In the genomic region with DNA sequence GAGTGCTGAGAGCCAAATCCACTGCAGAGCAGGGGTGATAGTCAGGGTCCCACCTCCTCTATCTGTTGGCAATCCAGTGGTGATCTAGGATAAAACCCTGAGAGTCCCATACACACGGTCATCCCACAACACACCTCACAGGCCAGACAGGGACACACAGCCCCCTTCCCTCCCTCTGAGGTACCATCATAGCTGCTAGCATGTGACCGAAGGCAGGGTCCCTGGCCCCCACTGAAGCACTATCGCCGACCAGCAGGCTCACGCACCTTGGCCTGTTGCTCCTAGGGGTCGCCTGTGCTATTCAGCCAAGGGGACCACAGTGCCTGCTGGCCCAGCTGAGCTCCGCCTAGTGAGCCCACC, we compare ENCODE assay signal across 8 cellular contexts.
A peak's percentile ranks its signal among the peaks of the same experiment; 100 is the strongest.
DNase-seq lines count a peak whose midpoint lies in the region; ATAC-seq and TF ChIP-seq lines count a peak whose summit lies in the region.
"Not testable (repeated sequence)": the region's sequence is repeated elsewhere in the genome, so short reads cannot be mapped to it uniquely, and the experiment has no call there.

No MANE protein-coding gene starts in this region.

- not testable (repeated sequence) for TF ChIP-seq CTCF in HFFc6 (IDR thresholded peaks at IDR 0.05); neural progenitor cell (IDR thresholded peaks at IDR 0.05); spleen (IDR thresholded peaks at IDR 0.05 in 8 of 11, conservative IDR thresholded peaks at IDR 0.05 in 3 of 11); upper lobe of right lung (IDR thresholded peaks at IDR 0.05)

- H3K36me3 Mint-ChIP-seq in HFFc6 (ENCODE audit: low read depth); neural progenitor cell: not testable (repeated sequence)

- not testable (repeated sequence) for H2BK5ac ChIP-seq in mesenchymal stem cell (ENCODE audit: low read depth, low read length, poor library complexity, severe bottlenecking)

- H3K18ac ChIP-seq in mesenchymal stem cell (ENCODE audit: low read depth in 1 of 2, low read length in 2 of 2): peak overlapping the region in 1 of 2 experiments; percentile 48

- H2BK120ac ChIP-seq in mesenchymal stem cell (ENCODE audit: low read depth, low read length): not testable (repeated sequence)

- intact Hi-C loops in spleen (cut with DNase I; ENCODE audit: low total_unique reads); upper lobe of right lung (cut with DNase I): not testable (repeated sequence)

- peak overlapping the region; percentile 60 for H4K8ac ChIP-seq in mesenchymal stem cell (ENCODE audit: low read length)

- H3K4ac ChIP-seq in mesenchymal stem cell (ENCODE audit: low read depth in 1 of 2, low read length in 2 of 2): not testable (repeated sequence)

- not testable (repeated sequence) for H3K36me3 ChIP-seq in BLaER1 treated with 17β-estradiol and CSF1 and Interleukin-3, amounts not matched to agents 10 nM and 100 nM; mesenchymal stem cell (ENCODE audit: control insufficient read depth in 1 of 2, insufficient read depth in 2 of 2, low read depth in 1 of 2, low read length in 2 of 2); neural progenitor cell; spleen; upper lobe of right lung

- H3K27ac Mint-ChIP-seq in HFFc6 (peak overlapping the region; percentile 14; the same call in 1 of the 2 replicates), neural progenitor cell (peak overlapping the region; percentile 74)

- peaks cover 6 to 22% (median 12%) of the 10 kb centered on the region in 10 experiments; a peak in 17 of 20 replicates for H3K4me1 ChIP-seq in BLaER1 treated with 17β-estradiol and CSF1 and Interleukin-3, amounts not matched to agents 10 nM and 100 nM
- H3K4me1 ChIP-seq in mesenchymal stem cell (ENCODE audit: control insufficient read depth, insufficient read depth, low read depth, low read length): peaks cover 12% of the 10 kb centered on the region
- H3K4me1 ChIP-seq in neural progenitor cell, spleen, upper lobe of right lung: not testable (repeated sequence)

- not testable (repeated sequence) for H3K9me3 ChIP-seq in BLaER1 treated with 17β-estradiol and CSF1 and Interleukin-3, amounts not matched to agents 10 nM and 100 nM (replicated peaks in 1 of 11); mesenchymal stem cell (ENCODE audit: control insufficient read depth, low read length); neural progenitor cell (ENCODE audit: low read depth); spleen; upper lobe of right lung

- H4K91ac ChIP-seq in mesenchymal stem cell (ENCODE audit: low read length): peak overlapping the region; percentile 68

- H3K4me2 ChIP-seq in BLaER1 treated with 17β-estradiol and CSF1 and Interleukin-3, amounts not matched to agents 10 nM and 100 nM: peak overlapping the region; percentile 11 to 55 (median 22); a peak in 12 of 22 replicates
- not testable (repeated sequence) for H3K4me2 ChIP-seq in mesenchymal stem cell (ENCODE audit: low read length, poor library complexity, severe bottlenecking); neural progenitor cell

- not testable (repeated sequence) for TF ChIP-seq POLR2A in spleen (IDR thresholded peaks at IDR 0.05)

- H3K9ac ChIP-seq in BLaER1 treated with 17β-estradiol and CSF1 and Interleukin-3, amounts not matched to agents 10 nM and 100 nM; mesenchymal stem cell (ENCODE audit: low read length); neural progenitor cell: not testable (repeated sequence)

- H3K27ac ChIP-seq in BLaER1 treated with 17β-estradiol and CSF1 and Interleukin-3, amounts not matched to agents 10 nM and 100 nM; mesenchymal stem cell (ENCODE audit: low read length, poor library complexity, severe bottlenecking); neural progenitor cell; spleen; upper lobe of right lung: not testable (repeated sequence)

- not testable (repeated sequence) for H3K4me3 ChIP-seq in BLaER1 treated with 17β-estradiol and CSF1 and Interleukin-3, amounts not matched to agents 10 nM and 100 nM; mesenchymal stem cell (ENCODE audit: insufficient read depth in 1 of 2, low read depth in 1 of 2, low read length in 2 of 2); neural progenitor cell; spleen; upper lobe of right lung

- H3K27me3 Mint-ChIP-seq in HFFc6 (ENCODE audit: insufficient read depth): peaks cover 17% of the 10 kb centered on the region
- not testable (repeated sequence) for H3K27me3 Mint-ChIP-seq in neural progenitor cell (ENCODE audit: insufficient read depth, low read depth)

- H3K4me1 Mint-ChIP-seq in HFFc6 (ENCODE audit: low read depth): peaks cover 17% of the 10 kb centered on the region
- H3K4me1 Mint-ChIP-seq in neural progenitor cell: not testable (repeated sequence)

- peak overlapping the region; percentile 48 for H3K4me3 Mint-ChIP-seq in HFFc6
- not testable (repeated sequence) for H3K4me3 Mint-ChIP-seq in neural progenitor cell

- not testable (repeated sequence) for H3K9me3 Mint-ChIP-seq in HFFc6, neural progenitor cell

- WGBS in mesenchymal stem cell: 40% methylated on average over 3 of the region's 7 CpGs
- WGBS in spleen, 5 donors: 67 to 92% (median 87%) methylated on average over 5 to 6 of the region's 7 CpGs

- H2AFZ ChIP-seq in mesenchymal stem cell (ENCODE audit: low read depth, low read length); neural progenitor cell (replicated peaks): not testable (repeated sequence)

- peak overlapping the region in 1 of 2 experiments; percentile 81 for H3K14ac ChIP-seq in mesenchymal stem cell (ENCODE audit: low read length in 2 of 2)

- H2BK12ac ChIP-seq in mesenchymal stem cell (ENCODE audit: low read length in 2 of 2): peak overlapping the region in 1 of 2 experiments; percentile 77

- H4K20me1 ChIP-seq in BLaER1 treated with 17β-estradiol and CSF1 and Interleukin-3, amounts not matched to agents 10 nM and 100 nM; neural progenitor cell (ENCODE audit: low read depth): not testable (repeated sequence)

- H3F3A ChIP-seq in neural progenitor cell (ENCODE audit: low read depth): not testable (repeated sequence)

- H3K79me1 ChIP-seq in mesenchymal stem cell (replicated peaks; ENCODE audit: low read length, poor library complexity, severe bottlenecking): not testable (repeated sequence)

- not testable (repeated sequence) for DNase-seq in HFFc6; mesenchymal stem cell; neural progenitor cell (ENCODE audit: low spot score)
- DNase-seq in activated CD8-positive, alpha-beta memory T cell treated with anti-CD3 and anti-CD28 coated beads, Interleukin-2, amount 50 U/mL, for 48 hours: peak; percentile 42
- peak; percentile 35 for DNase-seq in ecto neural progenitor cell (ENCODE audit: low spot score)
- peak; percentile 41 for DNase-seq in spleen
- peak; percentile 21 for DNase-seq in upper lobe of right lung

- not testable (repeated sequence) for H3K27me3 ChIP-seq in BLaER1 treated with 17β-estradiol and CSF1 and Interleukin-3, amounts not matched to agents 10 nM and 100 nM; neural progenitor cell; upper lobe of right lung
- H3K27me3 ChIP-seq in mesenchymal stem cell (ENCODE audit: control insufficient read depth in 1 of 2, insufficient read depth in 1 of 2, low read length in 2 of 2) (peaks cover 6 to 20% of the 10 kb centered on the region in 2 experiments), spleen (replicated peaks in 1 of 7) (peaks cover 0 to 16% (median 0%) of the 10 kb centered on the region in 7 donors)

- H3K79me2 ChIP-seq in neural progenitor cell (ENCODE audit: low read depth): not testable (repeated sequence)

- not testable (repeated sequence) for H2BK15ac ChIP-seq in mesenchymal stem cell (ENCODE audit: low read depth, poor library complexity, severe bottlenecking)

- H3K23ac ChIP-seq in mesenchymal stem cell (ENCODE audit: low read length in 2 of 2): not testable (repeated sequence)

- not testable (repeated sequence) for H2AK5ac ChIP-seq in mesenchymal stem cell (ENCODE audit: low read length, severe bottlenecking)

- not testable (repeated sequence) for ATAC-seq in upper lobe of right lung
